Comparison of ENCODE assay signal across 9 cellular contexts in genomic region chr10:77428776-77429395, GRCh38.
A peak's percentile ranks its signal among the peaks of the same experiment; 100 is the strongest.
DNase-seq lines count a peak whose midpoint lies in the region; ATAC-seq and TF ChIP-seq lines count a peak whose summit lies in the region.
"Had no signal": no experiment of that assay in that cellular context is flagged by ENCODE, and none has a peak within 500 bp of the region (broad histone marks: within the 10 kb centered on the region; RNA-seq: fewer than 3 reads in every experiment).

No MANE protein-coding gene starts in this region.

- no peaks in the 10 kb centered on the region for H3K9me3 ChIP-seq in sigmoid colon

- peaks cover 0 to 84% (median 50%) of the 10 kb centered on the region in 4 donors for H3K4me1 ChIP-seq in sigmoid colon

- H3K4me3 Mint-ChIP-seq in stimulated activated naive B cell treated with anti-CD40 and anti-IgM and Interleukin-4, amounts not matched to agents 10 μg/mL and 1 μg/mL and 100 μg/mL, for 72 hours, result no peak overlapping the region
- H3K4me3 Mint-ChIP-seq: dendritic cell treated with granulocyte-macrophage colony-stimulating factor and Interleukin-4, amounts not matched to agents 40 ng/mL and 50 ng/mL, for 4 days had no signal

- no peak for TF ChIP-seq EP300 in sigmoid colon (IDR thresholded peaks at IDR 0.05)

- H3K36me3 Mint-ChIP-seq in stimulated activated naive B cell treated with anti-CD40 and anti-IgM and Interleukin-4, amounts not matched to agents 10 μg/mL and 1 μg/mL and 100 μg/mL, for 72 hours, result no peaks in the 10 kb centered on the region

- no peak for ATAC-seq in stimulated activated naive B cell treated with anti-CD40 and anti-IgM and Interleukin-4, amounts not matched to agents 10 μg/mL and 1 μg/mL and 100 μg/mL, for 72 hours (replicated peaks)

- peak; percentile 35; the same call in 1 of the 2 replicates for TF ChIP-seq CTCF in GM12875 (IDR thresholded peaks at IDR 0.05; ENCODE audit: borderline replicate concordance, insufficient read depth, low read depth, low read length)
- TF ChIP-seq CTCF in foreskin fibroblast (IDR thresholded peaks at IDR 0.05; ENCODE audit: low read depth, low read length), result peak; percentile 88
- TF ChIP-seq CTCF in sigmoid colon (IDR thresholded peaks at IDR 0.05), result peak in 3 of 4 experiments; percentile 27 to 64 (median 48)

- H3K4me3 ChIP-seq in GM12875 (ENCODE audit: low read depth, low read length) (no peak overlapping the region), foreskin fibroblast (ENCODE audit: low read depth in 1 of 2, low read length in 2 of 2) (no peak overlapping the region), sigmoid colon (no peak overlapping the region)

- no peaks in the 10 kb centered on the region for H3K4me1 Mint-ChIP-seq in stimulated activated naive B cell treated with anti-CD40 and anti-IgM and Interleukin-4, amounts not matched to agents 10 μg/mL and 1 μg/mL and 100 μg/mL, for 72 hours

- no peaks in the 10 kb centered on the region for H3K27me3 ChIP-seq in sigmoid colon

- intact Hi-C loops in sigmoid colon (cut with DNase I), result no loop called here

- no peak overlapping the region for H3K27ac Mint-ChIP-seq in stimulated activated naive B cell treated with anti-CD40 and anti-IgM and Interleukin-4, amounts not matched to agents 10 μg/mL and 1 μg/mL and 100 μg/mL, for 72 hours
- H3K27ac Mint-ChIP-seq: dendritic cell treated with granulocyte-macrophage colony-stimulating factor and Interleukin-4, amounts not matched to agents 40 ng/mL and 50 ng/mL, for 4 days had no signal

- no peaks in the 10 kb centered on the region for H3K9me3 Mint-ChIP-seq in stimulated activated naive B cell treated with anti-CD40 and anti-IgM and Interleukin-4, amounts not matched to agents 10 μg/mL and 1 μg/mL and 100 μg/mL, for 72 hours
- H3K9me3 Mint-ChIP-seq: dendritic cell treated with granulocyte-macrophage colony-stimulating factor and Interleukin-4, amounts not matched to agents 40 ng/mL and 50 ng/mL, for 4 days had no signal

- H3K27me3 Mint-ChIP-seq in stimulated activated naive B cell treated with anti-CD40 and anti-IgM and Interleukin-4, amounts not matched to agents 10 μg/mL and 1 μg/mL and 100 μg/mL, for 72 hours, result peaks cover 18 to 33% of the 10 kb centered on the region in 2 donors

- 68 to 89% methylated on average over 3 of the region's 3 CpGs for WGBS in sigmoid colon, 2 donors

- no peak for TF ChIP-seq POLR2A in sigmoid colon (IDR thresholded peaks at IDR 0.05)

- DNase-seq in RPMI7951 (ENCODE audit: low read depth) (peak; percentile 45), foreskin fibroblast (peak; percentile 64 to 70), sigmoid colon (peak; percentile 84), 8988T (no peak)
- DNase-seq in stimulated activated CD4-positive, alpha-beta T cell treated with anti-CD3 and anti-CD28 coated beads, Interleukin-4, amount 100 ng/mL, for 24 hours, result no peak
- no peak for DNase-seq in stimulated activated naive B cell treated with anti-CD40 and anti-IgM and Interleukin-4, amounts not matched to agents 10 μg/mL and 1 μg/mL and 100 μg/mL, for 72 hours
- DNase-seq in activated effector memory CD4-positive, alpha-beta T cell treated with Interleukin-2 at 50 U/mL for 16 hours, result no peak

- peak overlapping the region in 3 of 4 donors; percentile 57 to 87 (median 73) for H3K27ac ChIP-seq in sigmoid colon

- H3K36me3 ChIP-seq in sigmoid colon, result no peaks in the 10 kb centered on the region

Comparison
In these comparisons a context has a peak if more than half of its experiments do, and no peak if none do; other contexts are left out.
1. CTCF ChIP-seq: peak in every context shown above with its lines; median percentile 88 in foreskin fibroblast; 48 in sigmoid colon; 35 in GM12875.
2. DNase-seq: peak in RPMI7951 (single experiment), foreskin fibroblast (2 of 2) and sigmoid colon (single experiment); none in stimulated activated CD4-positive, alpha-beta T cell treated with anti-CD3 and anti-CD28 coated beads, Interleukin-4, amount 100 ng/mL, for 24 hours (single experiment), 8988T (single experiment), stimulated activated naive B cell treated with anti-CD40 and anti-IgM and Interleukin-4, amounts not matched to agents 10 μg/mL and 1 μg/mL and 100 μg/mL, for 72 hours (single experiment) and activated effector memory CD4-positive, alpha-beta T cell treated with Interleukin-2 at 50 U/mL for 16 hours (single experiment).